ENCODE assay signal across 22 cellular contexts in the genomic region with DNA sequence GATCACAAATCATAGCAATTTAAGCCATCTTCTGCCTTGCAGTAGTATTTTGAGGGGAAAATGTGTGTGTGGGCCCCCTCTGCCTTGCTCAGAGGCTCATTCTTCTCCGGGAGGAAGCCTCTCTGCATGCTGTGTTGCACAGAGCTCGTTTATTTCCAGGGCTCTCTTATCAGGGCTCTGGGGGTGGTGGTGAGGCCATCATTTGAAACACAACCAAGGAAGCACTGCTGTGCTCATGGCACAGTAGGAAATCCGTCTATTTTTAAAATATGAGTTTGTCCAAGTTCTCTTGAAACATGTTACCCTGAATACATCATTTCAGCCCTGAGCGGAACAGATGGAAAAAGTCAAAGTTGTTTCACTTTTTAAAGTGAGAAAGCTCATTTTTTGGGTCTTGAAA.
A peak's percentile ranks its signal among the peaks of the same experiment; 100 is the strongest.
DNase-seq lines count a peak whose midpoint lies in the region; ATAC-seq and TF ChIP-seq lines count a peak whose summit lies in the region.
"Had no signal": no experiment of that assay in that cellular context is flagged by ENCODE, and none has a peak within 500 bp of the region (broad histone marks: within the 10 kb centered on the region; RNA-seq: fewer than 3 reads in every experiment).

No MANE protein-coding gene starts in this region.

- H3K27me3 Mint-ChIP-seq in T-helper 2 cell treated with Interferon-gamma antibody and Interleukin-4, amounts not matched to agents 5 μg/mL and 100 μg/mL, for 36 hours (ENCODE audit: low read depth) = no peaks in the 10 kb centered on the region
- no peaks in the 10 kb centered on the region for H3K27me3 Mint-ChIP-seq in stimulated activated naive CD8-positive, alpha-beta T cell treated with anti-CD3 and anti-CD28 coated beads, Interleukin-15, amount 100 ng/mL, for 72 hours
- H3K27me3 Mint-ChIP-seq: CD4-positive, alpha-beta T cell had no signal

- no peaks in the 10 kb centered on the region for H3K79me2 ChIP-seq in OCI-LY7 (ENCODE audit: insufficient read depth, low read depth, low read length)

- H3K9me2 ChIP-seq in OCI-LY7 (ENCODE audit: insufficient read depth, low read length) = no peaks in the 10 kb centered on the region

- H3K27ac ChIP-seq in left ventricle myocardium inferior (replicated peaks) = no peak overlapping the region
- H3K27ac ChIP-seq in OCI-LY7 (ENCODE audit: low read depth, low read length, poor library complexity, severe bottlenecking) = no peak overlapping the region
- H3K27ac ChIP-seq: BLaER1 treated with 17β-estradiol and CSF1 and Interleukin-3, amounts not matched to agents 10 nM and 100 nM had no signal

- ATAC-seq in Right ventricle myocardium superior (ENCODE audit: poor library complexity) (peak; percentile 38), GM19395 (IDR thresholded peaks at IDR 0.05; ENCODE audit: unreplicated experiment) (no peak)
- no peak for ATAC-seq in stimulated activated naive CD8-positive, alpha-beta T cell treated with anti-CD3 and anti-CD28 coated beads, Interleukin-15, amount 100 ng/mL, for 72 hours
- ATAC-seq: GM12878, Panc1, SK-N-SH treated with all-trans-retinoic acid at 6 μM for 48 hours had no signal

- no peak overlapping the region for H2AFZ ChIP-seq in OCI-LY7 (ENCODE audit: low read length)

- DNase-seq in Right ventricle myocardium superior (no peak), left ventricle myocardium inferior (no peak), cerebellar cortex (ENCODE audit: low spot score) (peak; percentile 43), inferior parietal cortex (ENCODE audit: extremely low spot score) (peak; percentile 17), OCI-LY7 (ENCODE audit: low spot score) (no peak)
- no peak for DNase-seq in T-helper 2 cell treated with Interferon-gamma antibody and Interleukin-4, amounts not matched to agents 5 μg/mL and 100 μg/mL, for 36 hours (ENCODE audit: low spot score)
- DNase-seq in stimulated activated naive CD8-positive, alpha-beta T cell treated with anti-CD3 and anti-CD28 coated beads, Interleukin-15, amount 100 ng/mL, for 72 hours = no peak
- DNase-seq: 8988T; CD4-positive, alpha-beta T cell; GDM1; HCEC 1CT; IMR-90; KG1; MG63; NCI-H2029; NCI-H446 treated with DMSO at 0.1 percent for 48 hours; NCI-H526 treated with DMSO at 0.1 percent for 48 hours had no signal

- intact Hi-C loops in Right ventricle myocardium superior (cut with DNase I) = no loop called here
- intact Hi-C loops in left ventricle myocardium inferior (cut with micrococcal nuclease) = no loop called here
- intact Hi-C loops in OCI-LY7 (cut with micrococcal nuclease; ENCODE audit: unreplicated experiment) = no loop called here

- CTCF ChIA-PET in OCI-LY7 (lab: Charles Lee; ENCODE audit: unreplicated experiment) = no interaction called here

- no peak overlapping the region for H3K4me2 ChIP-seq in OCI-LY7 (ENCODE audit: low read length)

- POLR2A ChIA-PET in OCI-LY7 (lab: Charles Lee) = interaction anchor here (0.8 to 1.1 kb wide), 3 partner anchors 17 to 183 kb away, joined by 3 to 5 read pairs (median 3); no protein-coding TSS in a partner anchor

- H3K27me3 ChIP-seq in left ventricle myocardium inferior (ENCODE audit: low read depth) = no peaks in the 10 kb centered on the region
- H3K27me3 ChIP-seq: BLaER1 treated with 17β-estradiol and CSF1 and Interleukin-3, amounts not matched to agents 10 nM and 100 nM; MG63 had no signal

- no peak overlapping the region for H3K4me3 Mint-ChIP-seq in T-helper 2 cell treated with Interferon-gamma antibody and Interleukin-4, amounts not matched to agents 5 μg/mL and 100 μg/mL, for 36 hours
- H3K4me3 Mint-ChIP-seq in stimulated activated naive CD8-positive, alpha-beta T cell treated with anti-CD3 and anti-CD28 coated beads, Interleukin-15, amount 100 ng/mL, for 72 hours = no peak overlapping the region
- H3K4me3 Mint-ChIP-seq: CD4-positive, alpha-beta T cell had no signal

- H3K9me3 Mint-ChIP-seq in T-helper 2 cell treated with Interferon-gamma antibody and Interleukin-4, amounts not matched to agents 5 μg/mL and 100 μg/mL, for 36 hours = peaks cover 4% of the 10 kb centered on the region
- H3K9me3 Mint-ChIP-seq in stimulated activated naive CD8-positive, alpha-beta T cell treated with anti-CD3 and anti-CD28 coated beads, Interleukin-15, amount 100 ng/mL, for 72 hours = no peaks in the 10 kb centered on the region
- H3K9me3 Mint-ChIP-seq: CD4-positive, alpha-beta T cell had no signal

- no peaks in the 10 kb centered on the region for H3K36me3 Mint-ChIP-seq in T-helper 2 cell treated with Interferon-gamma antibody and Interleukin-4, amounts not matched to agents 5 μg/mL and 100 μg/mL, for 36 hours (ENCODE audit: low read depth)

- no peak overlapping the region for H3K27ac Mint-ChIP-seq in T-helper 2 cell treated with Interferon-gamma antibody and Interleukin-4, amounts not matched to agents 5 μg/mL and 100 μg/mL, for 36 hours
- no peak overlapping the region for H3K27ac Mint-ChIP-seq in stimulated activated naive CD8-positive, alpha-beta T cell treated with anti-CD3 and anti-CD28 coated beads, Interleukin-15, amount 100 ng/mL, for 72 hours
- H3K27ac Mint-ChIP-seq: CD4-positive, alpha-beta T cell had no signal

- H3K9me3 ChIP-seq in left ventricle myocardium inferior (replicated peaks) = no peaks in the 10 kb centered on the region
- H3K9me3 ChIP-seq in OCI-LY7 (ENCODE audit: low read length) = no peaks in the 10 kb centered on the region
- H3K9me3 ChIP-seq: MG63 had no signal

- H4K20me1 ChIP-seq in OCI-LY7 (ENCODE audit: insufficient read depth, low read length) = no peaks in the 10 kb centered on the region
- H4K20me1 ChIP-seq: BLaER1 treated with 17β-estradiol and CSF1 and Interleukin-3, amounts not matched to agents 10 nM and 100 nM had no signal

- H3K4me1 ChIP-seq in left ventricle myocardium inferior = peaks cover 8% of the 10 kb centered on the region
- no peaks in the 10 kb centered on the region for H3K4me1 ChIP-seq in OCI-LY7 (ENCODE audit: insufficient read depth, low read length, poor library complexity, severe bottlenecking)

- H3K4me1 Mint-ChIP-seq in T-helper 2 cell treated with Interferon-gamma antibody and Interleukin-4, amounts not matched to agents 5 μg/mL and 100 μg/mL, for 36 hours (ENCODE audit: low read depth) = peaks cover 4% of the 10 kb centered on the region
- H3K4me1 Mint-ChIP-seq in stimulated activated naive CD8-positive, alpha-beta T cell treated with anti-CD3 and anti-CD28 coated beads, Interleukin-15, amount 100 ng/mL, for 72 hours = peaks cover 23% of the 10 kb centered on the region

- BruUV-seq in OCI-LY7 (replicated peaks; lab: Mats Ljungman, UMichigan) = no TSS peak

- H3K4me3 ChIP-seq in left ventricle myocardium inferior (no peak overlapping the region), OCI-LY7 (ENCODE audit: low read depth, low read length, poor library complexity, severe bottlenecking) (no peak overlapping the region)
- H3K4me3 ChIP-seq: BLaER1 treated with 17β-estradiol and CSF1 and Interleukin-3, amounts not matched to agents 10 nM and 100 nM; GM12878; MG63 had no signal

- TF ChIP-seq CTCF in left ventricle myocardium inferior (IDR thresholded peaks at IDR 0.05; ENCODE audit: borderline replicate concordance) = no peak
- no peak for TF ChIP-seq CTCF in OCI-LY7 (conservative IDR thresholded peaks at IDR 0.05; ENCODE audit: low read length)

- H3K36me3 ChIP-seq in left ventricle myocardium inferior (no peaks in the 10 kb centered on the region), OCI-LY7 (ENCODE audit: insufficient read depth, low read length) (no peaks in the 10 kb centered on the region)
- H3K36me3 ChIP-seq: BLaER1 treated with 17β-estradiol and CSF1 and Interleukin-3, amounts not matched to agents 10 nM and 100 nM; MG63 had no signal

Comparison
In these comparisons a context has a peak if more than half of its experiments do, and no peak if none do; other contexts are left out.
1. DNase-seq: peak in cerebellar cortex (single experiment) and inferior parietal cortex (single experiment); none in Right ventricle myocardium superior (single experiment), left ventricle myocardium inferior (single experiment), T-helper 2 cell treated with Interferon-gamma antibody and Interleukin-4, amounts not matched to agents 5 μg/mL and 100 μg/mL, for 36 hours (single experiment), OCI-LY7 (single experiment) and stimulated activated naive CD8-positive, alpha-beta T cell treated with anti-CD3 and anti-CD28 coated beads, Interleukin-15, amount 100 ng/mL, for 72 hours (0 of 2).